Comparison of ENCODE assay signal across 25 cellular contexts in genomic region chr3:129518048-129518570, GRCh38. TPM values are rescaled to one million over a fixed set of nuclear protein-coding genes. Genes with fewer than 3 reads are reported as not detected.
DNase-seq lines count a peak whose midpoint lies in the region; ATAC-seq, FAIRE-seq and TF ChIP-seq lines count a peak whose summit lies in the region.
"Had no signal": no experiment of that assay in that cellular context is flagged by ENCODE, and none has a peak within 500 bp of the region (broad histone marks: within the 10 kb centered on the region; RNA-seq: fewer than 3 reads in every experiment).

No MANE protein-coding gene starts in this region.

- no peaks in the 10 kb centered on the region for H3K4me1 ChIP-seq in H9 (ENCODE audit: insufficient read depth, low read length)
- H3K4me1 ChIP-seq in HepG2 (ENCODE audit: insufficient read depth, low read length): peaks cover 61% of the 10 kb centered on the region
- H3K4me1 ChIP-seq in spleen: peaks cover 0 to 15% (median 7%) of the 10 kb centered on the region in 6 donors
- H3K4me1 ChIP-seq: A549, BE2C, HAP-1 had no signal

- H3K4me2 ChIP-seq in H9 (ENCODE audit: insufficient read depth, insufficient read length, low read length): no peak overlapping the region
- no peak overlapping the region for H3K4me2 ChIP-seq in HepG2 (ENCODE audit: low read depth, low read length)
- H3K4me2 ChIP-seq: A549; BLaER1 treated with 17β-estradiol and CSF1 and Interleukin-3, amounts not matched to agents 10 nM and 100 nM had no signal

- no peak overlapping the region for H2BK5ac ChIP-seq in H9 (ENCODE audit: insufficient read length, low read length)

- in situ Hi-C loops in HepG2 (cut with HindIII; ENCODE audit: extremely low pct_ligation_motif_present, low pct_unique_long_range_greater_than_20kb): no loop called here

- no peak overlapping the region for H2BK15ac ChIP-seq in H9 (ENCODE audit: low read depth, low read length)

- no peak for TF ChIP-seq RAD21 in HepG2 (CRISPR knock-in tag; IDR thresholded peaks at IDR 0.05)

- TF ChIP-seq EP300 in HepG2 (IDR thresholded peaks at IDR 0.05; ENCODE audit: low read depth in 2 of 2, low read length in 2 of 2): no peak
- TF ChIP-seq EP300 in HepG2 (CRISPR knock-in tag; IDR thresholded peaks at IDR 0.05; ENCODE audit: borderline replicate concordance): no peak

- POLR2A ChIA-PET in HepG2 (lab: Yijun Ruan, JAX): interaction anchor here (1.5 kb wide), 1 partner anchor 75 kb away, joined by 4 read pairs; no protein-coding TSS in a partner anchor

- no peak overlapping the region for H4K5ac ChIP-seq in H9 (ENCODE audit: insufficient read length, low read depth, low read length)

- no peak overlapping the region for H4K91ac ChIP-seq in H9 (ENCODE audit: insufficient read length, low read depth, low read length)

- no peaks in the 10 kb centered on the region for H3K9me3 ChIP-seq in H9 (ENCODE audit: control insufficient read depth, low read depth, low read length)
- H3K9me3 ChIP-seq in HepG2 (ENCODE audit: low read length): no peaks in the 10 kb centered on the region
- no peaks in the 10 kb centered on the region for H3K9me3 ChIP-seq in spleen
- H3K9me3 ChIP-seq: A549; BE2C; BLaER1 treated with 17β-estradiol and CSF1 and Interleukin-3, amounts not matched to agents 10 nM and 100 nM; HAP-1 had no signal

- H3K27ac ChIP-seq in H9 (ENCODE audit: insufficient read length, low read depth, low read length) (no peak overlapping the region), HepG2 (ENCODE audit: extremely low read length, insufficient read depth, low read length) (no peak overlapping the region), spleen (no peak overlapping the region)
- H3K27ac ChIP-seq: A549; BLaER1 treated with 17β-estradiol and CSF1 and Interleukin-3, amounts not matched to agents 10 nM and 100 nM; GM23248 had no signal

- no peak for DNase-seq in H9
- no peak for DNase-seq in HepG2 (ENCODE audit: low spot score)
- peak; percentile 69 for DNase-seq in spleen
- DNase-seq: 8988T; ACHN; AML-193; BE2C; CD4-positive, alpha-beta T cell; CD8-positive, alpha-beta memory T cell; DMS 273 treated with DMSO at 0.1 percent for 48 hours; DMS79; EL; GDM1; GM23248 had no signal

- H4K8ac ChIP-seq in H9 (replicated peaks; ENCODE audit: insufficient read length, low read depth, low read length): no peak overlapping the region

- intact Hi-C loops in HepG2 (cut with micrococcal nuclease; ENCODE audit: unreplicated experiment): no loop called here
- intact Hi-C loops in spleen (cut with DNase I; ENCODE audit: low total_unique reads): no loop called here

- H3K9ac ChIP-seq in H9 (ENCODE audit: extremely low read depth, insufficient read length, low read length) (no peak overlapping the region), HepG2 (ENCODE audit: insufficient read depth, low read depth, low read length) (no peak overlapping the region)
- H3K9ac ChIP-seq: BLaER1 treated with 17β-estradiol and CSF1 and Interleukin-3, amounts not matched to agents 10 nM and 100 nM; GM23248 had no signal

- no peak overlapping the region for H3K18ac ChIP-seq in H9 (ENCODE audit: insufficient read length, low read depth, low read length)

- peaks cover 7 to 16% (median 10%) of the 10 kb centered on the region in 3 experiments for H3K36me3 Mint-ChIP-seq in H9 (ENCODE audit: insufficient read depth in 1 of 3, low read depth in 3 of 3)

- H3K4me3 ChIP-seq in HepG2 (replicated peaks in 1 of 3; ENCODE audit: insufficient read depth in 1 of 3, low read depth in 2 of 3, low read length in 3 of 3): no peak overlapping the region
- H3K4me3 ChIP-seq in spleen: no peak overlapping the region
- H3K4me3 ChIP-seq: A549; BLaER1 treated with 17β-estradiol and CSF1 and Interleukin-3, amounts not matched to agents 10 nM and 100 nM; GM12878; GM23248; HAP-1 had no signal

- no CpG with 5 or more reads among the region's 8 CpGs for WGBS in H9 (ENCODE audit: extremely low coverage, insufficient read length, low lambda C conversion rate)
- 82% methylated on average over 4 of the region's 8 CpGs for WGBS in HepG2 (ENCODE audit: low lambda C conversion rate)
- 87 to 93% (median 89%) methylated on average over 4 to 8 of the region's 8 CpGs for WGBS in spleen, 5 donors

- no peak overlapping the region for H2AFZ ChIP-seq in H9 (ENCODE audit: low read length)
- H2AFZ ChIP-seq in HepG2 (ENCODE audit: low read length): no peak overlapping the region
- H2AFZ ChIP-seq: GM23248 had no signal

- H3K79me2 ChIP-seq in H9 (ENCODE audit: insufficient read depth, low read length) (no peaks in the 10 kb centered on the region), HepG2 (ENCODE audit: insufficient read depth, low read length) (no peaks in the 10 kb centered on the region)

- H3K79me1 ChIP-seq in H9 (ENCODE audit: insufficient read depth, low read depth, low read length, poor library complexity, severe bottlenecking): no peaks in the 10 kb centered on the region

- BruUV-seq in HepG2 (replicated peaks; lab: Mats Ljungman, UMichigan): no TSS peak

- no peak overlapping the region for H3K56ac ChIP-seq in H9 (ENCODE audit: insufficient read length, low read depth, low read length)

- H3K27ac Mint-ChIP-seq in H9: peak overlapping the region in 2 of 3 experiments; percentile 14 to 35; a peak in 1 of 7 replicates
- H3K27ac Mint-ChIP-seq: CD4-positive, alpha-beta T cell had no signal

- H3K36me3 ChIP-seq in HepG2 (replicated peaks in 1 of 2; ENCODE audit: control insufficient read depth in 1 of 2, insufficient read depth in 2 of 2, low read length in 2 of 2): no peaks in the 10 kb centered on the region; a peak in 1 of 5 replicates
- H3K36me3 ChIP-seq in spleen: peaks cover 0 to 57% (median 4%) of the 10 kb centered on the region in 6 donors
- H3K36me3 ChIP-seq: BE2C, HAP-1 had no signal

- peaks cover 4 to 6% of the 10 kb centered on the region in 2 experiments; a peak in 3 of 4 replicates for H3K4me1 Mint-ChIP-seq in H9

- H3T11ph ChIP-seq in H9 (ENCODE audit: low read length): no peak overlapping the region

- TF ChIP-seq CTCF in H9 (conservative IDR thresholded peaks at IDR 0.05): no peak
- no peak for TF ChIP-seq CTCF in HepG2 (CRISPR knock-in tag; IDR thresholded peaks at IDR 0.05)
- TF ChIP-seq CTCF in spleen (IDR thresholded peaks at IDR 0.05 in 8 of 11, conservative IDR thresholded peaks at IDR 0.05 in 3 of 11): no peak

- H3K27me3 Mint-ChIP-seq in H9 (ENCODE audit: low read depth): no peaks in the 10 kb centered on the region
- H3K27me3 Mint-ChIP-seq: CD4-positive, alpha-beta T cell had no signal

- no peak overlapping the region for H3K14ac ChIP-seq in H9 (ENCODE audit: insufficient read depth, low read length)

- no peak overlapping the region for H2BK20ac ChIP-seq in H9 (ENCODE audit: low read depth, low read length, poor library complexity, severe bottlenecking)

- H3K27me3 ChIP-seq in H9 (ENCODE audit: insufficient read depth, low read length) (no peaks in the 10 kb centered on the region; the same call in 1 of the 2 replicates), HepG2 (ENCODE audit: control insufficient read depth in 1 of 2, insufficient read depth in 2 of 2, low read length in 2 of 2) (no peaks in the 10 kb centered on the region), spleen (replicated peaks in 1 of 7) (no peaks in the 10 kb centered on the region)
- H3K27me3 ChIP-seq: BE2C; BLaER1 treated with 17β-estradiol and CSF1 and Interleukin-3, amounts not matched to agents 10 nM and 100 nM had no signal

- TF ChIP-seq POLR2A in HepG2 (IDR thresholded peaks at IDR 0.05; ENCODE audit: insufficient read depth in 1 of 2, low read depth in 2 of 2, low read length in 2 of 2): no peak
- no peak for TF ChIP-seq POLR2A in spleen (IDR thresholded peaks at IDR 0.05)

- CTCF ChIA-PET in HepG2 (lab: Yijun Ruan, JAX; ENCODE audit: low intra/inter-chr PET ratio, low total read pairs): no interaction called here

- H3K23ac ChIP-seq in H9 (ENCODE audit: insufficient read length, low read depth, low read length): no peak overlapping the region

- no peaks in the 10 kb centered on the region for H3K9me3 Mint-ChIP-seq in H9
- H3K9me3 Mint-ChIP-seq: CD4-positive, alpha-beta T cell; CD8-positive, alpha-beta memory T cell had no signal

- FAIRE-seq in HepG2 (lab: Jason Lieb, UNC): no peak
- FAIRE-seq: A549, D721Med, GM12878, GM19239, H1 had no signal

- H4K20me1 ChIP-seq in H9 (ENCODE audit: control insufficient read depth, insufficient read depth, insufficient read length): no peaks in the 10 kb centered on the region
- H4K20me1 ChIP-seq in HepG2 (ENCODE audit: insufficient read depth, low read length): no peaks in the 10 kb centered on the region
- H4K20me1 ChIP-seq: BLaER1 treated with 17β-estradiol and CSF1 and Interleukin-3, amounts not matched to agents 10 nM and 100 nM had no signal

- no peak overlapping the region for H2BK120ac ChIP-seq in H9 (ENCODE audit: low read depth, low read length, poor library complexity, severe bottlenecking)

- no peaks in the 10 kb centered on the region for H3K23me2 ChIP-seq in H9 (ENCODE audit: insufficient read length, low read depth, low read length, poor library complexity, severe bottlenecking)

- no peak overlapping the region for H2AK5ac ChIP-seq in H9 (ENCODE audit: insufficient read length, low read length)

- H3K4me3 Mint-ChIP-seq in H9: no peak overlapping the region
- H3K4me3 Mint-ChIP-seq: CD14-positive monocyte; CD4-positive, alpha-beta T cell had no signal

- H2BK12ac ChIP-seq in H9 (ENCODE audit: insufficient read length, low read depth, low read length): no peak overlapping the region

- H3K4ac ChIP-seq in H9 (ENCODE audit: low read depth, low read length): no peak overlapping the region

- ATAC-seq in HepG2 (no peak; the same call in 2 of the 3 replicates), GM19395 (IDR thresholded peaks at IDR 0.05; ENCODE audit: unreplicated experiment) (no peak), GM19467 (IDR thresholded peaks at IDR 0.05; ENCODE audit: unreplicated experiment) (no peak), HG02973 (IDR thresholded peaks at IDR 0.05; ENCODE audit: unreplicated experiment) (no peak)
- ATAC-seq: A549, GM12878 had no signal

RNA-seq across cellular contexts. Expression of gene RHO, which starts 10.3 kb away (rescaled TPM):
- total RNA-seq in H9 (2021) (not detected in 2 replicates), HepG2 (2016; rRNA removed; fragmentation: Illumina TruSeq; extraction: Trizol) (not detected in 2 replicates), spleen (not detected)
- total RNA-seq in HepG2 (2016; cell fraction: cytosol; rRNA removed; fragmentation: Illumina TruSeq; extraction: Trizol; ENCODE audit: low read depth): not detected in 2 replicates
- total RNA-seq in HepG2 (2016; cell fraction: insoluble cytoplasmic fraction; rRNA removed; fragmentation: Illumina TruSeq; extraction: Trizol): not detected in 2 replicates
- total RNA-seq in HepG2 (2016; cell fraction: membrane; rRNA removed; fragmentation: Illumina TruSeq; extraction: Trizol): not detected in 2 replicates
- not detected in 2 replicates for total RNA-seq in HepG2 (2016; cell fraction: nucleus; rRNA removed; fragmentation: Illumina TruSeq; extraction: Trizol)
- polyA plus RNA-seq in HepG2 (2011; rRNA removed) (not detected in 2 replicates), spleen (not detected)
- polyA plus RNA-seq in HepG2 (2011; cell fraction: cytosol; rRNA removed): not detected in 2 replicates
- polyA plus RNA-seq in HepG2 (2011; cell fraction: nucleus; rRNA removed): 0.05 TPM in 1 of 2 replicates, not detected in the other
- not detected in 2 replicates for polyA plus RNA-seq in HepG2 (2012)
- not detected in 2 replicates for polyA plus RNA-seq in HepG2 (2016; cell fraction: cytosol; fragmentation: Illumina TruSeq; extraction: Trizol; ENCODE audit: low read depth)
- not detected in 2 replicates for polyA plus RNA-seq in HepG2 (2016; cell fraction: insoluble cytoplasmic fraction; fragmentation: Illumina TruSeq; extraction: Trizol; ENCODE audit: low read depth)
- polyA plus RNA-seq in HepG2 (2016; cell fraction: membrane; fragmentation: Illumina TruSeq; extraction: Trizol; ENCODE audit: low read depth): not detected in 2 replicates
- polyA plus RNA-seq in HepG2 (2016; cell fraction: nucleus; fragmentation: Illumina TruSeq; extraction: Trizol; ENCODE audit: insufficient read depth, low read depth): not detected in 2 replicates
- not detected in 2 replicates for polyA minus RNA-seq in HepG2 (2011; rRNA and poly(A)+ RNA removed; ENCODE audit: low replicate concordance)
- polyA minus RNA-seq in HepG2 (2011; cell fraction: cytosol; rRNA and poly(A)+ RNA removed): not detected in 2 replicates
- not detected in 2 replicates for polyA minus RNA-seq in HepG2 (2011; cell fraction: nucleus; rRNA and poly(A)+ RNA removed)
- total RNA-seq: CD4-positive, alpha-beta T cell; CD8-positive, alpha-beta memory T cell; GM12878; GM23248; H1 had no signal
- polyA plus RNA-seq: CD14-positive monocyte; CD8-positive, alpha-beta memory T cell; GM12878; GM23248; H1 had no signal

RNA-seq across cellular contexts. Expression of gene H1-8, which starts 24.9 kb away (rescaled TPM):
- not detected in 2 replicates for total RNA-seq in H9 (2021)
- not detected in 2 replicates for total RNA-seq in HepG2 (2016; rRNA removed; fragmentation: Illumina TruSeq; extraction: Trizol)
- not detected in 2 replicates for total RNA-seq in HepG2 (2016; cell fraction: cytosol; rRNA removed; fragmentation: Illumina TruSeq; extraction: Trizol; ENCODE audit: low read depth)
- total RNA-seq in HepG2 (2016; cell fraction: insoluble cytoplasmic fraction; rRNA removed; fragmentation: Illumina TruSeq; extraction: Trizol): not detected in 2 replicates
- total RNA-seq in HepG2 (2016; cell fraction: membrane; rRNA removed; fragmentation: Illumina TruSeq; extraction: Trizol): not detected in 2 replicates
- total RNA-seq in HepG2 (2016; cell fraction: nucleus; rRNA removed; fragmentation: Illumina TruSeq; extraction: Trizol): not detected in 2 replicates
- polyA plus RNA-seq in HepG2 (2011; rRNA removed): 0.08 TPM in 1 of 2 replicates, not detected in the other
- 0.09 and 0.12 TPM in 2 replicates for polyA plus RNA-seq in HepG2 (2011; cell fraction: cytosol; rRNA removed)
- not detected in 2 replicates for polyA plus RNA-seq in HepG2 (2011; cell fraction: nucleus; rRNA removed)
- polyA plus RNA-seq in HepG2 (2012): not detected in 2 replicates
- polyA plus RNA-seq in HepG2 (2016; cell fraction: cytosol; fragmentation: Illumina TruSeq; extraction: Trizol; ENCODE audit: low read depth): not detected in 2 replicates
- polyA plus RNA-seq in HepG2 (2016; cell fraction: insoluble cytoplasmic fraction; fragmentation: Illumina TruSeq; extraction: Trizol; ENCODE audit: low read depth): not detected in 2 replicates
- not detected in 2 replicates for polyA plus RNA-seq in HepG2 (2016; cell fraction: membrane; fragmentation: Illumina TruSeq; extraction: Trizol; ENCODE audit: low read depth)
- polyA plus RNA-seq in HepG2 (2016; cell fraction: nucleus; fragmentation: Illumina TruSeq; extraction: Trizol; ENCODE audit: insufficient read depth, low read depth): not detected in 2 replicates
- polyA minus RNA-seq in HepG2 (2011; rRNA and poly(A)+ RNA removed; ENCODE audit: low replicate concordance): not detected in 2 replicates
- polyA minus RNA-seq in HepG2 (2011; cell fraction: cytosol; rRNA and poly(A)+ RNA removed): not detected in 2 replicates
- not detected in 2 replicates for polyA minus RNA-seq in HepG2 (2011; cell fraction: nucleus; rRNA and poly(A)+ RNA removed)
- not detected for total RNA-seq in spleen
- not detected for polyA plus RNA-seq in spleen
- total RNA-seq: CD4-positive, alpha-beta T cell; CD8-positive, alpha-beta memory T cell; GM12878; GM23248; H1 had no signal
- polyA plus RNA-seq: A549; CD14-positive monocyte; CD8-positive, alpha-beta memory T cell; GM12878; GM23248; H1 had no signal
